ENCODE assay signal across 1 cellular context in the genomic region with DNA sequence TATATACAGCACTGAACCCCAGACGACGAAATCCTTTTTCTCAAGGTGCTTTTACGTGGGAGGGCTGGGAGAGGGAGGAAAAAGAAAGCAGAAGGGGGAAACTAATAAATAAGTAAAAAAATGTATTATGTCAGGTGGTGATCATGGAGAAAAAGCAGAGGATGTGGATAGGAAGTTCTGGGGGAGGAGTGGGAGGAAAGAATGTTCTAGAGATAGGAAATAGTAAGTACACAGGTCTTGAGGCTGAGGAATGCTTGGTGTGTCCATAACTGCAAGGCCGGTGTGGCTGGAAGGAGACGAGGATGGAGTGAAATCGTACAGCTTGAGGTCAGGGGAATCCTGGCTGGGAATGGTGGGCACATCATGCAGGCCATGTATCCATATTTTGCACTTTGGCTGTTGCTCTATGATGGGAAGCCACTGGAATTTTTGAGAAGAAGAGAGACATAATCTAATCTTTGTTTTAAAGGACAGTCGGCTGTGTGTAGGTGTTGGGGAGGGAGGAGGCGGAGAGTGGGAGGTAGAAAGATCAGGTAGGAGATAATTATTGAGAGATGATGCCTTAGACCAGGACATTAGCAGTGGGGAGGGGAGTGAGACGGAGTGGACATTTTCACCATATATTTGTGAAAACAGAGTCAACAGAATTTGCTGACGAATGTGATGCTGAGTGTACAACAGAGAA.
TF ChIP-seq lines count a peak whose summit lies in the region.

No MANE protein-coding gene starts in this region.

TF ChIP-seq in IMR-90, 13 proteins besides CTCF, POLR2A, EP300 and RAD21:
- TF ChIP-seq MAZ (IDR thresholded peaks at IDR 0.05; ENCODE audit: borderline replicate concordance, low read depth, low read length) (no peak), NFE2L2 (IDR thresholded peaks at IDR 0.05; ENCODE audit: low read depth, low read length) (no peak), SMC3 (IDR thresholded peaks at IDR 0.05; ENCODE audit: low read depth, low read length) (no peak), MXI1 (IDR thresholded peaks at IDR 0.05; ENCODE audit: borderline replicate concordance, low read depth, low read length) (no peak), BHLHE40 (IDR thresholded peaks at IDR 0.05; ENCODE audit: low read depth, low read length) (no peak), CHD1 (IDR thresholded peaks at IDR 0.05; ENCODE audit: low read depth, low read length) (no peak), RFX5 (IDR thresholded peaks at IDR 0.05; ENCODE audit: low read depth, low read length) (no peak), RCOR1 (IDR thresholded peaks at IDR 0.05; ENCODE audit: insufficient replicate concordance, low read length) (no peak), MAFK (IDR thresholded peaks at IDR 0.05; ENCODE audit: low read depth, low read length) (no peak)
- TF ChIP-seq, protein P1, sequence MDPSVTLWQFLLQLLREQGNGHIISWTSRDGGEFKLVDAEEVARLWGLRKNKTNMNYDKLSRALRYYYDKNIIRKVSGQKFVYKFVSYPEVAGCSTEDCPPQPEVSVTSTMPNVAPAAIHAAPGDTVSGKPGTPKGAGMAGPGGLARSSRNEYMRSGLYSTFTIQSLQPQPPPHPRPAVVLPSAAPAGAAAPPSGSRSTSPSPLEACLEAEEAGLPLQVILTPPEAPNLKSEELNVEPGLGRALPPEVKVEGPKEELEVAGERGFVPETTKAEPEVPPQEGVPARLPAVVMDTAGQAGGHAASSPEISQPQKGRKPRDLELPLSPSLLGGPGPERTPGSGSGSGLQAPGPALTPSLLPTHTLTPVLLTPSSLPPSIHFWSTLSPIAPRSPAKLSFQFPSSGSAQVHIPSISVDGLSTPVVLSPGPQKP (IDR thresholded peaks at IDR 0.05; ENCODE audit: borderline replicate concordance, low read depth, low read length), result no peak
- TF ChIP-seq, protein P2, sequence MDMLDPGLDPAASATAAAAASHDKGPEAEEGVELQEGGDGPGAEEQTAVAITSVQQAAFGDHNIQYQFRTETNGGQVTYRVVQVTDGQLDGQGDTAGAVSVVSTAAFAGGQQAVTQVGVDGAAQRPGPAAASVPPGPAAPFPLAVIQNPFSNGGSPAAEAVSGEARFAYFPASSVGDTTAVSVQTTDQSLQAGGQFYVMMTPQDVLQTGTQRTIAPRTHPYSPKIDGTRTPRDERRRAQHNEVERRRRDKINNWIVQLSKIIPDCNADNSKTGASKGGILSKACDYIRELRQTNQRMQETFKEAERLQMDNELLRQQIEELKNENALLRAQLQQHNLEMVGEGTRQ (IDR thresholded peaks at IDR 0.05; ENCODE audit: low read depth, low read length), result no peak
